In the genomic region with DNA sequence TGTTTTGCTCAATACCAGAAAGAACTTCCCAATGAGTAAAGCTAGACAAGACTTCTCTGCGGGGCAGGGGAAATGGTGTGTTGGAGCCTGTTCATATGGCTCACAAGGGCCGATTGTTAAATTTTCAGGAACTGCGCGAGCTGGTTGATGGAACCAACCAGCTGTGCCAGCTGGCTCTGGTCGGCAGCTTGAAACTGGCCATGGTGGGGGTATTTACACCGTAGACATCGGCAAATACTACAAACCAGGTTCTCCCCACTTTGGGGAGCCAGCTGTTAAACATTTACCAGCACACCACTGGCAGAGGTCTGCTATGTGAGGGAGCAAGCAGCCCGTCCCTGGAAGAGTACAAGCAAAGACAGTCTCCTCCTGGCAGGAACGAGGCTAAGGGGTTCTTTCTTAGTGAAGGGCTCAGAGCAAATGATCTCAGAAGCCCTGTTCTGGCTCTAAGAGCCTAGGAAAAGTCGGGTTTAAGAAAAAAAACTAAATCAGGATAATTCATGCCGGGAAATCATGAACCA, we compare ENCODE assay signal across 18 cellular contexts. TPM values are rescaled to one million over a fixed set of nuclear protein-coding genes. Genes with fewer than 3 reads are reported as not detected.
DNase-seq lines count a peak whose midpoint lies in the region; ATAC-seq, FAIRE-seq and TF ChIP-seq lines count a peak whose summit lies in the region.
"Had no signal": no experiment of that assay in that cellular context is flagged by ENCODE, and none has a peak within 500 bp of the region (broad histone marks: within the 10 kb centered on the region; RNA-seq: fewer than 3 reads in every experiment).

No MANE protein-coding gene starts in this region.

- no peaks in the 10 kb centered on the region for H3K9me3 ChIP-seq in T-helper 17 cell (ENCODE audit: control insufficient read depth, low read length, poor library complexity, severe bottlenecking)
- H3K9me3 ChIP-seq: vagina had no signal

- no peak for TF ChIP-seq CTCF in D721Med (IDR thresholded peaks at IDR 0.05; ENCODE audit: insufficient read depth, missing control alignments)

- intact Hi-C loops in head of caudate nucleus (cut with DNase I) = loop anchor here (5.0 to 10.0 kb wide), 3 partner anchors 138 to 285 kb away; no protein-coding TSS in a partner anchor

- DNase-seq in T-helper 17 cell (no peak), head of caudate nucleus (peak; percentile 43 to 92 (median 74)), middle frontal gyrus (ENCODE audit: extremely low spot score, low spot score) (peak; percentile 73), substantia nigra (lab: John Stamatoyannopoulos, UW) (peak in 40 of 49 donors; percentile 35 to 87 (median 68)), D721Med (ENCODE audit: insufficient read length, low spot score) (no peak), cerebellum (ENCODE audit: low spot score) (no peak), NCI-H2107 treated with DMSO at 0.1 percent for 48 hours (lab: John Stamatoyannopoulos, UW; ENCODE audit: unreplicated experiment) (no peak)
- DNase-seq: activated CD4-positive, alpha-beta T cell treated with anti-CD3 and anti-CD28 coated beads, Interleukin-2, amount 10 ng/mL, durations not matched to agents 7 days and 5 days; activated T-cell treated with anti-CD3 and anti-CD28 coated beads, Interleukin-2, amount 50 U/mL, for 72 hours; EL; NCI-H1092; NCI-H446; PC-9; stimulated activated CD4-positive, alpha-beta T cell treated with anti-CD3 and anti-CD28 coated beads, Interleukin-1b, Interleukin-23, amount 100 ng/mL, for 48 hours had no signal

- FAIRE-seq in D721Med (lab: Jason Lieb, UNC) = no peak
- FAIRE-seq: GM12878 had no signal

- no peak overlapping the region for H3K4me3 Mint-ChIP-seq in T-helper 17 cell
- H3K4me3 Mint-ChIP-seq: activated CD4-positive, alpha-beta T cell treated with anti-CD3 and anti-CD28 coated beads, Interleukin-2, amount 10 ng/mL, durations not matched to agents 7 days and 5 days; activated T-cell treated with anti-CD3 and anti-CD28 coated beads, Interleukin-2, amount 50 U/mL, for 72 hours had no signal

- peaks cover 30% of the 10 kb centered on the region for H3K4me1 Mint-ChIP-seq in T-helper 17 cell

- H3K27ac Mint-ChIP-seq in T-helper 17 cell = peak overlapping the region; percentile 29
- H3K27ac Mint-ChIP-seq: activated CD4-positive, alpha-beta T cell treated with anti-CD3 and anti-CD28 coated beads, Interleukin-2, amount 10 ng/mL, durations not matched to agents 7 days and 5 days; activated T-cell treated with anti-CD3 and anti-CD28 coated beads, Interleukin-2, amount 50 U/mL, for 72 hours had no signal

- H3K27ac ChIP-seq in substantia nigra (ENCODE audit: low read depth, low read length, poor library complexity, severe bottlenecking) = peak overlapping the region; percentile 87
- H3K27ac ChIP-seq: C4-2B, PC-9, vagina had no signal

- H3K27me3 Mint-ChIP-seq in T-helper 17 cell = peaks cover 10% of the 10 kb centered on the region
- H3K27me3 Mint-ChIP-seq: activated CD4-positive, alpha-beta T cell treated with anti-CD3 and anti-CD28 coated beads, Interleukin-2, amount 10 ng/mL, durations not matched to agents 7 days and 5 days had no signal

- ATAC-seq in T-helper 17 cell (no peak), HG03565 (IDR thresholded peaks at IDR 0.05; ENCODE audit: unreplicated experiment) (no peak)
- ATAC-seq: activated T-cell treated with anti-CD3 and anti-CD28 coated beads, Interleukin-2, amount 50 U/mL, for 72 hours; GM12878 had no signal

- peaks cover 5% of the 10 kb centered on the region for H3K36me3 Mint-ChIP-seq in T-helper 17 cell (ENCODE audit: low read depth)

RNA-seq across cellular contexts. Expression of gene ZMIZ1, which starts 8.8 kb away (rescaled TPM):
- total RNA-seq in T-helper 17 cell (10 to 100 TPM; 30.0 to 34.0 TPM), cerebellum (53.4 TPM)

Comparison
In these comparisons a context has a peak if more than half of its experiments do, and no peak if none do; other contexts are left out.
1. DNase-seq: peak in head of caudate nucleus (42 of 42), middle frontal gyrus (single experiment) and substantia nigra (40 of 49); none in T-helper 17 cell (0 of 3), D721Med (single experiment), cerebellum (single experiment) and NCI-H2107 treated with DMSO at 0.1 percent for 48 hours (single experiment).